18 cellular contexts compared by ENCODE assay signal in genomic region chr6:84825461-84825860, GRCh38.
DNase-seq lines count a peak whose midpoint lies in the region; ATAC-seq, FAIRE-seq and TF ChIP-seq lines count a peak whose summit lies in the region.
"Had no signal": no experiment of that assay in that cellular context is flagged by ENCODE, and none has a peak within 500 bp of the region (broad histone marks: within the 10 kb centered on the region; RNA-seq: fewer than 3 reads in every experiment).

No MANE protein-coding gene starts in this region.

- no peak overlapping the region for H3K27ac Mint-ChIP-seq in naive thymus-derived CD8-positive, alpha-beta T cell
- H3K27ac Mint-ChIP-seq in activated CD4-positive, alpha-beta memory T cell treated with anti-CD3 and anti-CD28 coated beads, Interleukin-2, amount 10 ng/mL, durations not matched to agents 7 days and 5 days, result no peak overlapping the region
- H3K27ac Mint-ChIP-seq: activated T-helper 1 cell treated with anti-CD3 and anti-CD28 coated beads, Interleukin-12 subunit alpha, Interleukin-12 subunit beta, Interleukin-2, Interleukin-4 antibody, amounts not matched to agents 30 ng/mL and 10 ng/mL and 1 ng/mL, durations not matched to agents 14 hours and 24 hours and 36 hours; effector memory CD8-positive, alpha-beta T cell; memory B cell had no signal

- ATAC-seq in K562, result no peak
- no peak for ATAC-seq in naive thymus-derived CD8-positive, alpha-beta T cell
- ATAC-seq: effector memory CD8-positive, alpha-beta T cell; GM12878 had no signal

- no peaks in the 10 kb centered on the region for H3K9me2 ChIP-seq in hepatocyte (replicated peaks; ENCODE audit: insufficient read depth)

- peaks cover 6% of the 10 kb centered on the region for H3K4me1 ChIP-seq in ACC112 (ENCODE audit: control insufficient read depth, insufficient read depth, low read length, unreplicated experiment)
- H3K4me1 ChIP-seq in K562 (replicated peaks in 1 of 2; ENCODE audit: control insufficient read depth in 2 of 2, insufficient read depth in 2 of 2, low read length in 2 of 2), result 0 out of 5 replicates have a peak, but pooled peaks cover 0 to 4% of the 10 kb centered on the region in 2 experiments
- no peaks in the 10 kb centered on the region for H3K4me1 ChIP-seq in hepatocyte (ENCODE audit: insufficient read depth)
- no peaks in the 10 kb centered on the region for H3K4me1 ChIP-seq in vagina
- H3K4me1 ChIP-seq: BLaER1, transverse colon had no signal

- in situ Hi-C loops in K562 (cut with MboI), result no loop called here

- TF ChIP-seq EP300 in K562 (IDR thresholded peaks at IDR 0.05; ENCODE audit: low read length), result no peak

- peak; percentile 29 to 33 for DNase-seq in Kasumi-1 (lab: John Stamatoyannopoulos, UW)
- DNase-seq in K562 (ENCODE audit: extremely low read depth in 1 of 4, low spot score in 3 of 4), result peak in 2 of 4 experiments; percentile 9 to 26
- peak; percentile 14 for DNase-seq in hepatocyte (ENCODE audit: low spot score)
- DNase-seq in central memory CD4-positive, alpha-beta T cell, result no peak
- DNase-seq in vagina (ENCODE audit: extremely low spot score in 2 of 2), result no peak
- no peak for DNase-seq in naive thymus-derived CD8-positive, alpha-beta T cell
- no peak for DNase-seq in activated CD4-positive, alpha-beta memory T cell treated with anti-CD3 and anti-CD28 coated beads, Interleukin-2, amount 10 ng/mL, durations not matched to agents 7 days and 5 days
- DNase-seq: activated CD4-positive, alpha-beta T cell treated with anti-CD3 and anti-CD28 coated beads for 48 hours; anterior cingulate cortex; DMS79; effector memory CD8-positive, alpha-beta T cell; NCI-H2171 treated with DMSO at 0.1 percent for 48 hours; transverse colon had no signal

- intact Hi-C loops in K562 (cut with micrococcal nuclease), result no loop called here
- intact Hi-C loops in vagina (cut with DNase I), result no loop called here

- TF ChIP-seq POLR2A in K562 (conservative IDR thresholded peaks at IDR 0.05), result no peak
- TF ChIP-seq POLR2A in vagina (IDR thresholded peaks at IDR 0.05), result no peak

- no peak for TF ChIP-seq CTCF in K562 (IDR thresholded peaks at IDR 0.05 in 2 of 3, conservative IDR thresholded peaks at IDR 0.05 in 1 of 3; ENCODE audit: insufficient read depth in 2 of 3, low read depth in 1 of 3, low read length in 3 of 3)
- TF ChIP-seq CTCF in hepatocyte (IDR thresholded peaks at IDR 0.05; ENCODE audit: poor library complexity), result no peak
- TF ChIP-seq CTCF in vagina (IDR thresholded peaks at IDR 0.05), result no peak

- H3K9me3 Mint-ChIP-seq in naive thymus-derived CD8-positive, alpha-beta T cell, result peaks cover 2 to 31% (median 11%) of the 10 kb centered on the region in 9 donors
- H3K9me3 Mint-ChIP-seq in activated CD4-positive, alpha-beta memory T cell treated with anti-CD3 and anti-CD28 coated beads, Interleukin-2, amount 10 ng/mL, durations not matched to agents 7 days and 5 days, result peaks cover 2% of the 10 kb centered on the region

- H3K4me1 Mint-ChIP-seq in naive thymus-derived CD8-positive, alpha-beta T cell, result no peaks in the 10 kb centered on the region
- no peaks in the 10 kb centered on the region for H3K4me1 Mint-ChIP-seq in activated CD4-positive, alpha-beta memory T cell treated with anti-CD3 and anti-CD28 coated beads, Interleukin-2, amount 10 ng/mL, durations not matched to agents 7 days and 5 days
- H3K4me1 Mint-ChIP-seq: memory B cell had no signal

- CTCF ChIA-PET in K562 (lab: Yijun Ruan, JAX; ENCODE audit: low intra/inter-chr PET ratio), result no interaction called here
- CTCF ChIA-PET in activated CD4-positive, alpha-beta memory T cell treated with anti-CD3 and anti-CD28 coated beads, Interleukin-2, amount 10 ng/mL, durations not matched to agents 7 days and 5 days (lab: Charles Lee), result no interaction called here

- H3K9me1 ChIP-seq in K562 (ENCODE audit: control insufficient read depth, insufficient read depth, low read length), result no peaks in the 10 kb centered on the region

- peaks cover 0 to 6% (median 0%) of the 10 kb centered on the region in 5 donors for H3K27me3 Mint-ChIP-seq in naive thymus-derived CD8-positive, alpha-beta T cell
- no peaks in the 10 kb centered on the region for H3K27me3 Mint-ChIP-seq in activated CD4-positive, alpha-beta memory T cell treated with anti-CD3 and anti-CD28 coated beads, Interleukin-2, amount 10 ng/mL, durations not matched to agents 7 days and 5 days
- H3K27me3 Mint-ChIP-seq: effector memory CD8-positive, alpha-beta T cell; memory B cell had no signal

- POLR2A ChIA-PET in K562 (lab: Yijun Ruan, JAX), result no interaction called here
- POLR2A ChIA-PET in naive thymus-derived CD8-positive, alpha-beta T cell (lab: Charles Lee), result no interaction called here
- POLR2A ChIA-PET in activated CD4-positive, alpha-beta memory T cell treated with anti-CD3 and anti-CD28 coated beads, Interleukin-2, amount 10 ng/mL, durations not matched to agents 7 days and 5 days (lab: Charles Lee), result no interaction called here

- FAIRE-seq in K562 (lab: Jason Lieb, UNC), result no peak
- FAIRE-seq: GM12878 had no signal

- H3K79me2 ChIP-seq in ACC112 (ENCODE audit: control insufficient read depth, insufficient read depth, low read length, unreplicated experiment) (no peaks in the 10 kb centered on the region), K562 (ENCODE audit: control insufficient read depth, insufficient read depth, low read length) (no peaks in the 10 kb centered on the region), hepatocyte (no peaks in the 10 kb centered on the region)

- H3K4me2 ChIP-seq in K562 (ENCODE audit: insufficient read depth, low read length) (no peak overlapping the region), hepatocyte (no peak overlapping the region)
- H3K4me2 ChIP-seq: BLaER1 had no signal

- peak overlapping the region; percentile 53 for H3K27ac ChIP-seq in ACC112 (ENCODE audit: low read depth, low read length)
- H3K27ac ChIP-seq in K562 (ENCODE audit: extremely low read depth, low read depth, low read length), result no peak overlapping the region
- H3K27ac ChIP-seq in hepatocyte, result no peak overlapping the region
- H3K27ac ChIP-seq in vagina, result no peak overlapping the region
- H3K27ac ChIP-seq: BLaER1, transverse colon had no signal

- TF ChIP-seq RAD21 in K562 (CRISPR knock-in tag; conservative IDR thresholded peaks at IDR 0.05 in 1 of 2, IDR thresholded peaks at IDR 0.05 in 1 of 2), result no peak

- H2AFZ ChIP-seq in ACC112 (ENCODE audit: low read length, unreplicated experiment) (no peak overlapping the region), K562 (ENCODE audit: low read depth, low read length) (no peak overlapping the region), hepatocyte (no peak overlapping the region)

- H4K20me1 ChIP-seq in K562 (replicated peaks; ENCODE audit: control insufficient read depth, insufficient read depth, low read length), result no peaks in the 10 kb centered on the region
- H4K20me1 ChIP-seq in hepatocyte (ENCODE audit: insufficient read depth, poor library complexity, severe bottlenecking), result no peaks in the 10 kb centered on the region
- H4K20me1 ChIP-seq: BLaER1 had no signal

- H3K4me3 Mint-ChIP-seq in naive thymus-derived CD8-positive, alpha-beta T cell, result no peak overlapping the region
- H3K4me3 Mint-ChIP-seq in activated CD4-positive, alpha-beta memory T cell treated with anti-CD3 and anti-CD28 coated beads, Interleukin-2, amount 10 ng/mL, durations not matched to agents 7 days and 5 days, result no peak overlapping the region
- H3K4me3 Mint-ChIP-seq: activated T-helper 1 cell treated with anti-CD3 and anti-CD28 coated beads, Interleukin-12 subunit alpha, Interleukin-12 subunit beta, Interleukin-2, Interleukin-4 antibody, amounts not matched to agents 30 ng/mL and 10 ng/mL and 1 ng/mL, durations not matched to agents 14 hours and 24 hours and 36 hours; effector memory CD8-positive, alpha-beta T cell; memory B cell had no signal

- H3K36me3 Mint-ChIP-seq in naive thymus-derived CD8-positive, alpha-beta T cell, result no peaks in the 10 kb centered on the region
- H3K36me3 Mint-ChIP-seq in activated CD4-positive, alpha-beta memory T cell treated with anti-CD3 and anti-CD28 coated beads, Interleukin-2, amount 10 ng/mL, durations not matched to agents 7 days and 5 days (ENCODE audit: low read depth), result no peaks in the 10 kb centered on the region
- H3K36me3 Mint-ChIP-seq: memory B cell had no signal

- BruUV-seq in K562 (replicated peaks; lab: Mats Ljungman, UMichigan), result no TSS peak

- no peaks in the 10 kb centered on the region for H3K36me3 ChIP-seq in ACC112 (ENCODE audit: insufficient read depth, low read length)
- H3K36me3 ChIP-seq in K562 (ENCODE audit: control insufficient read depth, insufficient read depth, low read length), result no peaks in the 10 kb centered on the region
- H3K36me3 ChIP-seq in hepatocyte (replicated peaks; ENCODE audit: insufficient read depth, low read depth), result no peaks in the 10 kb centered on the region
- H3K36me3 ChIP-seq in vagina, result no peaks in the 10 kb centered on the region
- H3K36me3 ChIP-seq: BLaER1, transverse colon had no signal

- H3K9ac ChIP-seq in K562 (ENCODE audit: insufficient read depth in 1 of 2, low read depth in 2 of 2, low read length in 2 of 2), result no peak overlapping the region
- H3K9ac ChIP-seq: BLaER1 had no signal

- H3K27me3 ChIP-seq in ACC112 (ENCODE audit: insufficient read depth, low read length), result no peaks in the 10 kb centered on the region
- no peaks in the 10 kb centered on the region for H3K27me3 ChIP-seq in K562 (ENCODE audit: control insufficient read depth in 2 of 2, insufficient read depth in 2 of 2, low read length in 2 of 2)
- H3K27me3 ChIP-seq in hepatocyte, result no peaks in the 10 kb centered on the region
- no peaks in the 10 kb centered on the region for H3K27me3 ChIP-seq in vagina
- H3K27me3 ChIP-seq: BLaER1, transverse colon had no signal

- 0% methylated on average over 1 of the region's 1 CpG for whole genome bisulfite sequencing in K562 (ENCODE audit: insufficient coverage, low coverage, missing lambda C conversion rate)
- 57% methylated on average over 1 of the region's 1 CpG for WGBS in hepatocyte (ENCODE audit: low lambda C conversion rate, missing lambda C conversion rate)

- H3K9me3 ChIP-seq in K562 (replicated peaks; ENCODE audit: control insufficient read depth, insufficient read depth, low read depth, low read length) (no peaks in the 10 kb centered on the region), hepatocyte (ENCODE audit: low read depth) (no peaks in the 10 kb centered on the region), vagina (no peaks in the 10 kb centered on the region)
- H3K9me3 ChIP-seq: BLaER1, transverse colon had no signal

- H3K4me3 ChIP-seq in ACC112 (ENCODE audit: low read depth, low read length), result no peak overlapping the region
- H3K4me3 ChIP-seq in K562, result no peak overlapping the region
- no peak overlapping the region for H3K4me3 ChIP-seq in hepatocyte
- H3K4me3 ChIP-seq in vagina, result no peak overlapping the region
- H3K4me3 ChIP-seq: BLaER1, GM12878, transverse colon had no signal

TF ChIP-seq in K562, 482 proteins besides CTCF, POLR2A, EP300 and RAD21 (continues in another document):
- TF ChIP-seq MAFG (tag; conservative IDR thresholded peaks at IDR 0.05) (peak; percentile 95), ZNF316 (IDR thresholded peaks at IDR 0.05) (peak; percentile 96), FOSL1 (tag; conservative IDR thresholded peaks at IDR 0.05) (peak; percentile 89), JUND (IDR thresholded peaks at IDR 0.05; ENCODE audit: borderline replicate concordance, low read depth, low read length) (peak; percentile 49; the same call in 1 of the 2 replicates), JUND (tag; IDR thresholded peaks at IDR 0.05; ENCODE audit: borderline replicate concordance, low read depth, low read length) (no peak; the same call in 2 of the 3 replicates)

Comparison
In these comparisons a context has a peak if more than half of its experiments do, and no peak if none do; other contexts are left out.
1. DNase-seq: peak in Kasumi-1 (2 of 2) and hepatocyte (single experiment); none in central memory CD4-positive, alpha-beta T cell (single experiment), vagina (0 of 2), naive thymus-derived CD8-positive, alpha-beta T cell (0 of 10) and activated CD4-positive, alpha-beta memory T cell treated with anti-CD3 and anti-CD28 coated beads, Interleukin-2, amount 10 ng/mL, durations not matched to agents 7 days and 5 days (single experiment).